Comparison of ENCODE assay signal across 8 cellular contexts in genomic region chr17:32828822-32829221, GRCh38. TPM values are rescaled to one million over a fixed set of nuclear protein-coding genes. Genes with fewer than 3 reads are reported as not detected.
DNase-seq lines count a peak whose midpoint lies in the region; ATAC-seq, FAIRE-seq and TF ChIP-seq lines count a peak whose summit lies in the region.

No MANE protein-coding gene starts in this region.

- CTCF ChIA-PET in GM12878 (lab: Yijun Ruan, JAX) = interaction anchor here (0.9 to 11.8 kb wide), 8 partner anchors 8 to 55 kb away, joined by 3 to 146 read pairs (median 4); partner anchors contain the start of gene MYO1D

- H3K36me3 ChIP-seq in GM12878 (ENCODE audit: control insufficient read depth in 2 of 2, insufficient read depth in 2 of 2, low read length in 1 of 2) = no peaks in the 10 kb centered on the region
- H3K36me3 ChIP-seq in rectal smooth muscle tissue (ENCODE audit: control insufficient read depth, insufficient read depth, low read length) = no peaks in the 10 kb centered on the region

- peaks cover 4 to 14% (median 8%) of the 10 kb centered on the region in 3 donors for H3K27me3 Mint-ChIP-seq in CD14-positive monocyte (ENCODE audit: low read depth in 3 of 3)

- DNase-seq in GM12878 (ENCODE audit: low read depth, low spot score) = no peak
- no peak for DNase-seq in SW480 (ENCODE audit: low spot score)
- DNase-seq in cardiac septum (ENCODE audit: low spot score) = no peak
- no peak for DNase-seq in CD14-positive monocyte (ENCODE audit: low spot score)

- no peak for FAIRE-seq in GM12878 (lab: Jason Lieb, UNC)

- no peak for TF ChIP-seq EP300 in GM12878 (IDR thresholded peaks at IDR 0.05; ENCODE audit: borderline replicate concordance in 1 of 2, control insufficient read depth in 1 of 2, low read depth in 2 of 2, low read length in 2 of 2)

- intact Hi-C loops in GM12878 (cut with micrococcal nuclease; ENCODE audit: unreplicated experiment) = loop anchor here (2.0 to 5.0 kb wide), 3 partner anchors 33 to 48 kb away; partner anchors contain the start of gene MYO1D
- intact Hi-C loops in cardiac septum (cut with DNase I) = no loop called here
- intact Hi-C loops in CD14-positive monocyte (cut with micrococcal nuclease) = no loop called here

- H3K4me2 ChIP-seq in GM12878 (ENCODE audit: control insufficient read depth, insufficient read depth) = peak overlapping the region; percentile 86

- WGBS in GM12878 (ENCODE audit: insufficient coverage, insufficient replicate concordance, low lambda C conversion rate, missing lambda C conversion rate) = 0% methylated on average over 2 of the region's 2 CpGs

- no peaks in the 10 kb centered on the region for H3K27me3 ChIP-seq in GM12878 (replicated peaks in 1 of 2; ENCODE audit: control insufficient read depth in 2 of 2, insufficient read depth in 2 of 2, low read length in 1 of 2)
- H3K27me3 ChIP-seq in rectal smooth muscle tissue (ENCODE audit: control insufficient read depth, insufficient read depth, low read length) = no peaks in the 10 kb centered on the region

- H3K9ac ChIP-seq in GM12878 (ENCODE audit: control insufficient read depth, insufficient read depth, low read length) (no peak overlapping the region; the same call in 1 of the 2 replicates), rectal smooth muscle tissue (ENCODE audit: low read length) (no peak overlapping the region)

- peaks cover 16% of the 10 kb centered on the region for H3K79me2 ChIP-seq in GM12878 (ENCODE audit: control insufficient read depth, insufficient read depth, low read length)

- no peak overlapping the region for H3K27ac Mint-ChIP-seq in CD14-positive monocyte

- H3K27ac ChIP-seq in GM12878 (ENCODE audit: control insufficient read depth, insufficient read depth) (peak overlapping the region; percentile 88), rectal smooth muscle tissue (ENCODE audit: low read depth, low read length) (no peak overlapping the region)

- H4K20me1 ChIP-seq in GM12878 (ENCODE audit: control insufficient read depth, insufficient read depth) = no peaks in the 10 kb centered on the region

- peak overlapping the region; percentile 35 for H3K4me3 ChIP-seq in GM12878
- H3K4me3 ChIP-seq in rectal smooth muscle tissue (ENCODE audit: low read length) = peak overlapping the region; percentile 32

- no peaks in the 10 kb centered on the region for H3K36me3 Mint-ChIP-seq in CD14-positive monocyte

- BruUV-seq in GM12878 (replicated peaks; lab: Mats Ljungman, UMichigan) = TSS peak; percentile 98

- no peak overlapping the region for H2AFZ ChIP-seq in GM12878 (ENCODE audit: control insufficient read depth, low read depth, low read length)

- no peaks in the 10 kb centered on the region for H3K4me1 Mint-ChIP-seq in CD14-positive monocyte

- POLR2A ChIA-PET in GM12878 (lab: Charles Lee) = interaction anchor here (0.7 to 4.8 kb wide), 14 partner anchors 9 to 318 kb away, joined by 3 to 36 read pairs (median 7); partner anchors contain the start of gene MYO1D

- no peak for TF ChIP-seq RAD21 in GM12878 (IDR thresholded peaks at IDR 0.05; ENCODE audit: insufficient read depth, low read depth, low read length)

- no peak overlapping the region for H3K4me3 Mint-ChIP-seq in CD14-positive monocyte

- TF ChIP-seq CTCF in GM12878 (IDR thresholded peaks at IDR 0.05 in 2 of 3, conservative IDR thresholded peaks at IDR 0.05 in 1 of 3; ENCODE audit: control insufficient read depth in 2 of 3, extremely low read depth in 1 of 3, insufficient read depth in 1 of 3, low read depth in 3 of 3, low read length in 3 of 3) (no peak), CD14-positive monocyte (IDR thresholded peaks at IDR 0.05) (no peak)

- H3K4me1 ChIP-seq in GM12878 (ENCODE audit: control insufficient read depth, insufficient read depth, low read length) (peaks cover 48% of the 10 kb centered on the region), rectal smooth muscle tissue (ENCODE audit: control insufficient read depth, insufficient read depth, low read length) (no peaks in the 10 kb centered on the region)

- no peaks in the 10 kb centered on the region for H3K9me3 Mint-ChIP-seq in CD14-positive monocyte

- H3K9me3 ChIP-seq in GM12878 (replicated peaks; ENCODE audit: control insufficient read depth, insufficient read depth, low read length) = no peaks in the 10 kb centered on the region; the same call in 2 of the 3 replicates

- RAD21 ChIA-PET in GM12878 (lab: Charles Lee; ENCODE audit: unreplicated experiment) = interaction anchor here (0.7 to 12.3 kb wide), 11 partner anchors 8 to 1460 kb away, joined by 3 to 198 read pairs (median 5); partner anchors contain the start of genes CDK5R1 and MYO1D

- no peak for TF ChIP-seq POLR2A in GM12878 (IDR thresholded peaks at IDR 0.05; ENCODE audit: low read depth, low read length)

- ATAC-seq in GM18907 (IDR thresholded peaks at IDR 0.05; ENCODE audit: unreplicated experiment) = peak; percentile 27
- ATAC-seq in HG02938 (IDR thresholded peaks at IDR 0.05; ENCODE audit: unreplicated experiment) = peak; percentile 6
- peak; percentile 16 for ATAC-seq in GM12878
- ATAC-seq in HG03039 (IDR thresholded peaks at IDR 0.05; ENCODE audit: unreplicated experiment) = no peak

- in situ Hi-C loops in GM12878 (cut with MboI) = no loop called here

- SMC1A ChIA-PET in GM12878 (lab: Charles Lee; ENCODE audit: uncharacterized antibody, unreplicated experiment) = interaction anchor here (0.8 to 15.4 kb wide), 14 partner anchors 8 to 365 kb away, joined by 3 to 231 read pairs (median 4); partner anchors contain the start of gene MYO1D

TF ChIP-seq in GM12878, 131 proteins besides CTCF, POLR2A, EP300 and RAD21:
- no peak for TF ChIP-seq MYC (IDR thresholded peaks at IDR 0.05; ENCODE audit: insufficient read depth, insufficient read length, insufficient replicate concordance, low read length, severe bottlenecking)
- TF ChIP-seq ZBED1 (IDR thresholded peaks at IDR 0.05; ENCODE audit: borderline replicate concordance) = no peak
- no peak for TF ChIP-seq BRCA1 (IDR thresholded peaks at IDR 0.05; ENCODE audit: low read depth, low read length)
- no peak for TF ChIP-seq MTA3 (IDR thresholded peaks at IDR 0.05; ENCODE audit: borderline replicate concordance, low read length)
- no peak for TF ChIP-seq SMAD5 (IDR thresholded peaks at IDR 0.05; ENCODE audit: low read depth)
- 0 out of 2 replicates have a peak, but pooled peaks have one; percentile 16 for TF ChIP-seq SMARCA5 (IDR thresholded peaks at IDR 0.05)
- TF ChIP-seq FOS (IDR thresholded peaks at IDR 0.05; ENCODE audit: borderline replicate concordance, extremely low read depth, insufficient read length) = no peak
TF ChIP-seq in GM12878: peak in this region for 1.

RNA-seq across cellular contexts. Expression of gene MYO1D, which starts 48.1 kb away (rescaled TPM):
- total RNA-seq in GM12878 (2013; cell fraction: nucleolus; rRNA removed) = 126 and 148 TPM in 2 replicates
- total RNA-seq in GM12878 (2014; rRNA removed) (22.6 and 27.2 TPM in 2 replicates), GM12878 (2014; rRNA removed; fragmentation: Illumina TruSeq; extraction: Trizol) (33.3 and 34.0 TPM in 2 replicates), GM12878 (2021) (36.9 and 37.7 TPM in 2 replicates), cardiac septum (18.9 TPM)
- 9.7 TPM for polyA plus RNA-seq in GM12878 (2011; ENCODE audit: low read depth)
- polyA plus RNA-seq in GM12878 (2011; rRNA removed) (23.8 and 26.0 TPM in 2 replicates), GM12878 (2014; fragmentation: Illumina TruSeq; extraction: Trizol) (26.9 and 29.6 TPM in 2 replicates), GM12878 (2014; fragmentation: Nextera tagmentation; extraction: Ambion mirVana) (1 to 10 TPM; 1.8 to 2.5 TPM), GM12878 (2014; rRNA removed) (18.0 and 24.7 TPM in 2 replicates), GM12878 (2016; fragmentation: Nextera tagmentation; extraction: Ambion mirVana) (10 to 100 TPM in 1 of 2 experiments, 1 to 10 TPM in 1; 3.2 to 18.6 TPM), CD14-positive monocyte (under 1 TPM; 0.22 to 0.26 TPM)
- polyA plus RNA-seq in GM12878 (2011; cell fraction: cytosol; rRNA removed) = 18.2 and 21.4 TPM in 2 replicates
- polyA plus RNA-seq in GM12878 (2011; cell fraction: nucleus; rRNA removed) = 14.4 and 15.6 TPM in 2 replicates
- polyA plus RNA-seq in GM12878 (2012) = 8.8 and 11.8 TPM in 2 replicates
- 61.2 and 77.5 TPM in 2 replicates for polyA minus RNA-seq in GM12878 (2011; rRNA and poly(A)+ RNA removed)
- polyA minus RNA-seq in GM12878 (2011; cell fraction: cytosol; rRNA and poly(A)+ RNA removed) = 16.7 and 19.9 TPM in 2 replicates
- polyA minus RNA-seq in GM12878 (2011; cell fraction: nucleus; rRNA and poly(A)+ RNA removed) = 60.8 and 82.4 TPM in 2 replicates
